Comparison of ENCODE assay signal across 26 cellular contexts in genomic region chr19:52662631-52663030, GRCh38. TPM values are rescaled to one million over a fixed set of nuclear protein-coding genes. Genes with fewer than 3 reads are reported as not detected.
A peak's percentile ranks its signal among the peaks of the same experiment; 100 is the strongest.
DNase-seq lines count a peak whose midpoint lies in the region; ATAC-seq and FAIRE-seq lines count a peak whose summit lies in the region.
"Had no signal": no experiment of that assay in that cellular context is flagged by ENCODE, and none has a peak within 500 bp of the region (broad histone marks: within the 10 kb centered on the region; RNA-seq: fewer than 3 reads in every experiment).

No MANE protein-coding gene starts in this region.

- H3K36me3 Mint-ChIP-seq in stimulated activated effector memory CD8-positive, alpha-beta T cell treated with anti-CD3 and anti-CD28 coated beads, Interleukin-12 subunit alpha, Interleukin-12 subunit beta, amount 100 ng/mL, for 72 hours = peaks cover 61% of the 10 kb centered on the region

- no peaks in the 10 kb centered on the region for H3K9me3 Mint-ChIP-seq in stimulated activated effector memory CD8-positive, alpha-beta T cell treated with anti-CD3 and anti-CD28 coated beads, Interleukin-12 subunit alpha, Interleukin-12 subunit beta, amount 100 ng/mL, for 72 hours
- H3K9me3 Mint-ChIP-seq: mesothelial cell of epicardium had no signal

- peak overlapping the region; percentile 88 for H3K27ac Mint-ChIP-seq in stimulated activated effector memory CD8-positive, alpha-beta T cell treated with anti-CD3 and anti-CD28 coated beads, Interleukin-12 subunit alpha, Interleukin-12 subunit beta, amount 100 ng/mL, for 72 hours
- H3K27ac Mint-ChIP-seq: activated naive CD8-positive, alpha-beta T cell; mesothelial cell of epicardium had no signal

- H3K4me1 Mint-ChIP-seq in stimulated activated effector memory CD8-positive, alpha-beta T cell treated with anti-CD3 and anti-CD28 coated beads, Interleukin-12 subunit alpha, Interleukin-12 subunit beta, amount 100 ng/mL, for 72 hours = peaks cover 29% of the 10 kb centered on the region

- no peak overlapping the region for H3K4me3 Mint-ChIP-seq in stimulated activated effector memory CD8-positive, alpha-beta T cell treated with anti-CD3 and anti-CD28 coated beads, Interleukin-12 subunit alpha, Interleukin-12 subunit beta, amount 100 ng/mL, for 72 hours
- H3K4me3 Mint-ChIP-seq: activated CD4-positive, alpha-beta T cell treated with anti-CD3 and anti-CD28 coated beads for 36 hours; activated naive CD8-positive, alpha-beta T cell; endodermal cell; mesothelial cell of epicardium; naive B cell had no signal

- ATAC-seq in esophagus mucosa = peak; percentile 20
- no peak for ATAC-seq in stimulated activated effector memory CD8-positive, alpha-beta T cell treated with anti-CD3 and anti-CD28 coated beads, Interleukin-12 subunit alpha, Interleukin-12 subunit beta, amount 100 ng/mL, for 72 hours
- ATAC-seq: activated CD4-positive, alpha-beta T cell treated with anti-CD3 and anti-CD28 coated beads for 36 hours; gastrocnemius medialis; left ventricle myocardium superior; stimulated activated naive CD8-positive, alpha-beta T cell treated with anti-CD3 and anti-CD28 coated beads, Interleukin-15, Interleukin-2, amounts not matched to agents 100 U/mL and 50 U/mL, for 24 hours had no signal

- FAIRE-seq in RCC 7860 (lab: Jason Lieb, UNC) = peak; percentile 83

- DNase-seq in HPDE6-E6E7 (ENCODE audit: extremely low spot score) = peak; percentile 77
- peak; percentile 63 for DNase-seq in RCC 7860 (ENCODE audit: low spot score)
- no peak for DNase-seq in stimulated activated effector memory CD8-positive, alpha-beta T cell treated with anti-CD3 and anti-CD28 coated beads, Interleukin-12 subunit alpha, Interleukin-12 subunit beta, amount 100 ng/mL, for 72 hours (ENCODE audit: low spot score in 2 of 2)
- DNase-seq in NOMO-1 treated with DMSO at 0.1 percent for 48 hours (lab: John Stamatoyannopoulos, UW; ENCODE audit: unreplicated experiment) = no peak
- DNase-seq in NCI-H1048 (lab: John Stamatoyannopoulos, UW) = no peak
- DNase-seq in dermis blood vessel endothelial cell = no peak
- DNase-seq: activated CD4-positive, alpha-beta T cell treated with anti-CD3 and anti-CD28 coated beads for 36 hours; activated effector memory CD4-positive, alpha-beta T cell treated with Interleukin-2 at 50 U/mL for 16 hours; activated T-cell treated with anti-CD3 and anti-CD28 coated beads for 4 hours; aorta; Caco-2; caudate nucleus; cortex of kidney; endodermal cell; gastrocnemius medialis; hypothalamus; left ventricle myocardium superior; naive B cell; NCI-H1092 treated with DMSO at 0.1 percent for 48 hours; NCI-H1930; NCI-H526; SK-N-SH; stimulated activated naive CD8-positive, alpha-beta T cell treated with anti-CD3 and anti-CD28 coated beads, Interleukin-15, Interleukin-2, amounts not matched to agents 100 U/mL and 50 U/mL, for 24 hours had no signal

RNA-seq across cellular contexts. Expression of gene ZNF83, which starts 24.5 kb away (rescaled TPM):
- total RNA-seq in esophagus mucosa (10.7 TPM), dermis blood vessel endothelial cell (40.9 and 72.3 TPM in 2 replicates)

Comparison
In these comparisons a context has a peak if more than half of its experiments do, and no peak if none do; other contexts are left out.
1. DNase-seq: peak in HPDE6-E6E7 (single experiment) and RCC 7860 (single experiment); none in stimulated activated effector memory CD8-positive, alpha-beta T cell treated with anti-CD3 and anti-CD28 coated beads, Interleukin-12 subunit alpha, Interleukin-12 subunit beta, amount 100 ng/mL, for 72 hours (0 of 2), NOMO-1 treated with DMSO at 0.1 percent for 48 hours (single experiment), NCI-H1048 (single experiment) and dermis blood vessel endothelial cell (single experiment).